ENCODE assay signal across 13 cellular contexts in the genomic region with DNA sequence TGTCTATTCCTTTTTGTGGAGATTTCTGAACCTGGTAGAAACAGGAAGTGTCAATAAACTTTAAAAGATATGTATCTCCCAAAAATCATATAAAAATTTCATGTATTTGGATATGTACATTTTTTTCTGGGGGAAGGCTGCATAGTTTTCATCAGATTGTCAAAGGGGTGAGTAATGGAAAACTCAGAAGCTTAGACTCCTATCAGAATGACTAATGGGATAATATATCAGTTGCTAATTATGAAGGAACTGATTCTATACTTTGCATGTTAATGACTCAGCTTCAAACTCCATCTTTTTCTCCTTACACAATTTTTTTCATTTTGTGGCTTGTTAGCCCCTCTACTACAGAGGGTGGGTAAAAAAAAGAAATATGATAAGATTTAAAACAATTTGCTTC. TPM values are rescaled to one million over a fixed set of nuclear protein-coding genes. Genes with fewer than 3 reads are reported as not detected.
DNase-seq lines count a peak whose midpoint lies in the region; ATAC-seq and TF ChIP-seq lines count a peak whose summit lies in the region.
"Had no signal": no experiment of that assay in that cellular context is flagged by ENCODE, and none has a peak within 500 bp of the region (broad histone marks: within the 10 kb centered on the region; RNA-seq: fewer than 3 reads in every experiment).

No MANE protein-coding gene starts in this region.

- no peak for ATAC-seq in activated T-cell treated with anti-CD3 and anti-CD28 coated beads, Interleukin-2, amount 50 U/mL, for 72 hours (replicated peaks in 1 of 2)
- ATAC-seq in SK-N-SH treated with all-trans-retinoic acid at 6 μM for 48 hours = peak; percentile 70
- peak; percentile 65 for ATAC-seq in stimulated activated naive CD8-positive, alpha-beta T cell treated with anti-CD3 and anti-CD28 coated beads, Interleukin-15, Interleukin-2, amounts not matched to agents 100 U/mL and 50 U/mL, for 24 hours
- no peak for ATAC-seq in GM18868 (IDR thresholded peaks at IDR 0.05; ENCODE audit: unreplicated experiment)

- no peaks in the 10 kb centered on the region for H3K9me3 Mint-ChIP-seq in activated T-cell treated with anti-CD3 and anti-CD28 coated beads, Interleukin-2, amount 50 U/mL, for 72 hours
- H3K9me3 Mint-ChIP-seq: T-helper 1 cell treated with Interleukin-12 subunit alpha and Interleukin-12 subunit beta and Interleukin-4 antibody, amounts not matched to agents 30 μg/mL and 1 μg/mL, for 36 hours had no signal

- H3K4me1 Mint-ChIP-seq in activated T-cell treated with anti-CD3 and anti-CD28 coated beads, Interleukin-2, amount 50 U/mL, for 72 hours (ENCODE audit: low read depth) = peaks cover 5% of the 10 kb centered on the region

- peak overlapping the region; percentile 90 for H3K27ac Mint-ChIP-seq in activated T-cell treated with anti-CD3 and anti-CD28 coated beads, Interleukin-2, amount 50 U/mL, for 72 hours
- H3K27ac Mint-ChIP-seq: T-helper 1 cell treated with Interleukin-12 subunit alpha and Interleukin-12 subunit beta and Interleukin-4 antibody, amounts not matched to agents 30 μg/mL and 1 μg/mL, for 36 hours had no signal

- no peak overlapping the region for H3K4me3 Mint-ChIP-seq in activated T-cell treated with anti-CD3 and anti-CD28 coated beads, Interleukin-2, amount 50 U/mL, for 72 hours
- H3K4me3 Mint-ChIP-seq: T-helper 1 cell treated with Interleukin-12 subunit alpha and Interleukin-12 subunit beta and Interleukin-4 antibody, amounts not matched to agents 30 μg/mL and 1 μg/mL, for 36 hours had no signal

- no peaks in the 10 kb centered on the region for H3K27me3 Mint-ChIP-seq in activated T-cell treated with anti-CD3 and anti-CD28 coated beads, Interleukin-2, amount 50 U/mL, for 72 hours (ENCODE audit: low read depth)

- H3K36me3 Mint-ChIP-seq in activated T-cell treated with anti-CD3 and anti-CD28 coated beads, Interleukin-2, amount 50 U/mL, for 72 hours (ENCODE audit: insufficient read depth in 2 of 2) = peaks cover 4 to 12% of the 10 kb centered on the region in 2 donors

- DNase-seq in activated T-cell treated with anti-CD3 and anti-CD28 coated beads, Interleukin-2, amount 50 U/mL, for 72 hours = no peak
- DNase-seq in activated T-cell treated with anti-CD3 and anti-CD28 coated beads, Interleukin-2, amount 50 U/mL, for 1 hour = no peak
- DNase-seq in dedifferentiated amniotic fluid mesenchymal stem cell (ENCODE audit: extremely low spot score) (peak; percentile 58), NCI-H1417 treated with DMSO at 0.1 percent for 48 hours (lab: John Stamatoyannopoulos, UW) (no peak)
- DNase-seq in stimulated activated naive CD8-positive, alpha-beta T cell treated with anti-CD3 and anti-CD28 coated beads, Interleukin-15, Interleukin-2, amounts not matched to agents 100 U/mL and 50 U/mL, for 24 hours = no peak
- DNase-seq in activated CD8-positive, alpha-beta memory T cell treated with anti-CD3 and anti-CD28 coated beads for 24 hours = no peak
- DNase-seq: MM.1S, NCI-H345, ovary, PC-9 had no signal

TF ChIP-seq in SK-N-SH treated with all-trans-retinoic acid at 6 μM for 48 hours, 23 proteins besides CTCF, POLR2A, EP300 and RAD21:
- 0 out of 2 replicates have a peak, but pooled peaks have one; percentile 4 for TF ChIP-seq TOX (CRISPR knock-in tag; IDR thresholded peaks at IDR 0.05; ENCODE audit: borderline replicate concordance)
- TF ChIP-seq POU6F1 (CRISPR knock-in tag; IDR thresholded peaks at IDR 0.05; ENCODE audit: borderline replicate concordance, low read depth) = no peak

RNA-seq across cellular contexts. Expression of gene GON4L, which starts 55.9 kb away (rescaled TPM):
- 10 to 100 TPM; 62.8 to 67.3 TPM for total RNA-seq in activated T-cell treated with anti-CD3 and anti-CD28 coated beads, Interleukin-2, amount 50 U/mL, for 72 hours

RNA-seq across cellular contexts. Expression of gene SYT11, which starts 58.2 kb away (rescaled TPM):
- total RNA-seq in activated T-cell treated with anti-CD3 and anti-CD28 coated beads, Interleukin-2, amount 50 U/mL, for 72 hours = 10 to 100 TPM; 30.6 to 35.3 TPM

Comparison
In these comparisons a context has a peak if more than half of its experiments do, and no peak if none do; other contexts are left out.
1. ATAC-seq: peak in SK-N-SH treated with all-trans-retinoic acid at 6 μM for 48 hours (single experiment) and stimulated activated naive CD8-positive, alpha-beta T cell treated with anti-CD3 and anti-CD28 coated beads, Interleukin-15, Interleukin-2, amounts not matched to agents 100 U/mL and 50 U/mL, for 24 hours (single experiment); none in activated T-cell treated with anti-CD3 and anti-CD28 coated beads, Interleukin-2, amount 50 U/mL, for 72 hours (0 of 2) and GM18868 (single experiment).